Comparison of ENCODE assay signal across 19 cellular contexts in the genomic region with DNA sequence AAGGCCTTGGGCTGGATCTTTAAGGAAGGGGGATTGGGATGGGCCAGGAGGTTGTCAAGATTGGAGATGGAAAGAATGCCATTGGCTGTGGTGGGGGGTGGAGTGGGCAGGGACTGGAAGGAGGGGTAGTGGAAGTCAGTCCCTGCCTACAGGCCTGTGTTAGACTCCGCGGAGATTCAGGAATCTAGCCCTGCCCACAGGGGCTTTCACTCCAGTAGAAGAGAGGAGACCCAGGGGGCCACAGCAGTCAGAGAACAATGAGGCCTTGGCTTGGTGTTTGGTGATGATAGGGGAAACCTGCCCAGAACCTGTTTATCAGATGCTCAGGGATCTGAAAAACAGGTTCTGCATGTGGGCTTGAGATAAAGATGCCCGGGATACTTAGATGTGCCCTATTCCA. TPM values are rescaled to one million over a fixed set of nuclear protein-coding genes. Genes with fewer than 3 reads are reported as not detected.
DNase-seq lines count a peak whose midpoint lies in the region; ATAC-seq, FAIRE-seq and TF ChIP-seq lines count a peak whose summit lies in the region.
"Had no signal": no experiment of that assay in that cellular context is flagged by ENCODE, and none has a peak within 500 bp of the region (broad histone marks: within the 10 kb centered on the region; RNA-seq: fewer than 3 reads in every experiment).

No MANE protein-coding gene starts in this region.

- H3K4me3 Mint-ChIP-seq in astrocyte (ENCODE audit: unreplicated experiment) = no peak overlapping the region

- peaks cover 10% of the 10 kb centered on the region for H3K36me3 Mint-ChIP-seq in astrocyte (ENCODE audit: low read depth, unreplicated experiment)

- no peak overlapping the region for H3K4ac ChIP-seq in mesenchymal stem cell (ENCODE audit: low read depth in 1 of 2, low read length in 2 of 2)

- no peak overlapping the region for H3K27ac Mint-ChIP-seq in astrocyte (ENCODE audit: unreplicated experiment)

- no peak overlapping the region for H3K23ac ChIP-seq in mesenchymal stem cell (ENCODE audit: low read length in 2 of 2)

- no peaks in the 10 kb centered on the region for H3K27me3 ChIP-seq in astrocyte (ENCODE audit: insufficient read depth, low read length)
- H3K27me3 ChIP-seq in mesenchymal stem cell (ENCODE audit: control insufficient read depth in 1 of 2, insufficient read depth in 1 of 2, low read length in 2 of 2) = no peaks in the 10 kb centered on the region
- H3K27me3 ChIP-seq: MG63 had no signal

- peak overlapping the region; percentile 60 for H2AK5ac ChIP-seq in mesenchymal stem cell (ENCODE audit: low read length, severe bottlenecking)

- H3K36me3 ChIP-seq in astrocyte (ENCODE audit: insufficient read depth, low read length) = no peaks in the 10 kb centered on the region
- peaks cover 7 to 25% of the 10 kb centered on the region in 2 experiments for H3K36me3 ChIP-seq in mesenchymal stem cell (ENCODE audit: control insufficient read depth in 1 of 2, insufficient read depth in 2 of 2, low read depth in 1 of 2, low read length in 2 of 2)

- peaks cover 47% of the 10 kb centered on the region for H3K79me2 ChIP-seq in astrocyte (ENCODE audit: insufficient read depth, low read length)

- H3K14ac ChIP-seq in mesenchymal stem cell (ENCODE audit: low read length in 2 of 2) = no peak overlapping the region

- H2AFZ ChIP-seq in astrocyte (ENCODE audit: low read depth, low read length) = no peak overlapping the region
- H2AFZ ChIP-seq in mesenchymal stem cell (ENCODE audit: low read depth, low read length) = no peak overlapping the region

- TF ChIP-seq CTCF in astrocyte (IDR thresholded peaks at IDR 0.05; ENCODE audit: insufficient read depth, low read depth, low read length) = no peak

- H2BK120ac ChIP-seq in mesenchymal stem cell (ENCODE audit: low read depth, low read length) = no peak overlapping the region

- 80% methylated on average over 3 of the region's 3 CpGs for WGBS in mesenchymal stem cell

- no peak overlapping the region for H2BK15ac ChIP-seq in mesenchymal stem cell (ENCODE audit: low read depth, poor library complexity, severe bottlenecking)

- peaks cover 49% of the 10 kb centered on the region for H3K79me1 ChIP-seq in mesenchymal stem cell (replicated peaks; ENCODE audit: low read length, poor library complexity, severe bottlenecking)

- H4K20me1 ChIP-seq in astrocyte (ENCODE audit: insufficient read depth, low read length) = peaks cover 7% of the 10 kb centered on the region

- ATAC-seq in HG03108 (IDR thresholded peaks at IDR 0.05; ENCODE audit: unreplicated experiment) (no peak), HG03342 (IDR thresholded peaks at IDR 0.05; ENCODE audit: unreplicated experiment) (no peak)

- no peak overlapping the region for H3K4me2 ChIP-seq in astrocyte (ENCODE audit: low read length)
- H3K4me2 ChIP-seq in mesenchymal stem cell (ENCODE audit: low read length, poor library complexity, severe bottlenecking) = no peak overlapping the region

- peaks cover 3% of the 10 kb centered on the region for H3K9me3 Mint-ChIP-seq in astrocyte (ENCODE audit: unreplicated experiment)

- H2BK5ac ChIP-seq in mesenchymal stem cell (ENCODE audit: low read depth, low read length, poor library complexity, severe bottlenecking) = no peak overlapping the region

- DNase-seq in NCI-H345 (lab: John Stamatoyannopoulos, UW) (peak; percentile 26), NCI-H345 treated with DMSO at 0.1 percent for 48 hours (lab: John Stamatoyannopoulos, UW; ENCODE audit: unreplicated experiment) (no peak), astrocyte (ENCODE audit: low read depth) (no peak), mesenchymal stem cell (no peak), caudate nucleus (lab: John Stamatoyannopoulos, UW) (no peak), middle frontal gyrus (ENCODE audit: extremely low spot score, low spot score) (no peak)
- DNase-seq: 8988T, GDM1, Karpas-422, MG63, NCI-H1092, NCI-H1436 treated with DMSO at 0.1 percent for 48 hours, NCI-H2029, NCI-H524, SHP77 had no signal

- no peak overlapping the region for H2BK12ac ChIP-seq in mesenchymal stem cell (ENCODE audit: low read length in 2 of 2)

- peak overlapping the region; percentile 81 for H3K27ac ChIP-seq in astrocyte (ENCODE audit: low read depth, low read length)
- peak overlapping the region; percentile 6 for H3K27ac ChIP-seq in mesenchymal stem cell (ENCODE audit: low read length, poor library complexity, severe bottlenecking)
- no peak overlapping the region for H3K27ac ChIP-seq in caudate nucleus (ENCODE audit: low read depth, low read length)
- H3K27ac ChIP-seq: SK-N-MC had no signal

- H4K91ac ChIP-seq in mesenchymal stem cell (ENCODE audit: low read length) = no peak overlapping the region

- H3K4me3 ChIP-seq in astrocyte (ENCODE audit: insufficient read depth, low read depth, low read length) = no peak overlapping the region
- H3K4me3 ChIP-seq in mesenchymal stem cell (ENCODE audit: insufficient read depth in 1 of 2, low read depth in 1 of 2, low read length in 2 of 2) = no peak overlapping the region
- H3K4me3 ChIP-seq: MG63, SK-N-MC had no signal

- H3K4me1 Mint-ChIP-seq in astrocyte (ENCODE audit: low read depth, unreplicated experiment) = peaks cover 50% of the 10 kb centered on the region

- H3K9ac ChIP-seq in astrocyte (ENCODE audit: low read length) (no peak overlapping the region), mesenchymal stem cell (ENCODE audit: low read length) (no peak overlapping the region)

- no peak overlapping the region for H4K8ac ChIP-seq in mesenchymal stem cell (ENCODE audit: low read length)

- no peak overlapping the region for H3K18ac ChIP-seq in mesenchymal stem cell (ENCODE audit: low read depth in 1 of 2, low read length in 2 of 2)

- no peak for FAIRE-seq in astrocyte (lab: Jason Lieb, UNC)
- FAIRE-seq: H1 had no signal

- peaks cover 9% of the 10 kb centered on the region for H3K27me3 Mint-ChIP-seq in astrocyte (ENCODE audit: low read depth, unreplicated experiment)

- H3K9me3 ChIP-seq in astrocyte (ENCODE audit: insufficient read depth, low read depth, low read length) (no peaks in the 10 kb centered on the region), mesenchymal stem cell (ENCODE audit: control insufficient read depth, low read length) (no peaks in the 10 kb centered on the region)
- H3K9me3 ChIP-seq: MG63 had no signal

- H3K4me1 ChIP-seq in astrocyte (ENCODE audit: insufficient read depth, low read length) (peaks cover 46% of the 10 kb centered on the region), mesenchymal stem cell (ENCODE audit: control insufficient read depth, insufficient read depth, low read depth, low read length) (peaks cover 69% of the 10 kb centered on the region)

RNA-seq across cellular contexts. Expression of gene STEAP3, which starts 6.1 kb away (rescaled TPM):
- total RNA-seq in astrocyte = 38.8 and 43.1 TPM in 2 replicates
- polyA plus RNA-seq in mesenchymal stem cell (2013, experiment 1 of 2) = 25.2 TPM
- polyA plus RNA-seq in mesenchymal stem cell (2013, experiment 2 of 2) = 25.9 TPM
